1 cellular context compared by ENCODE assay signal in genomic region chr7:106075937-106076336, GRCh38.
A peak's percentile ranks its signal among the peaks of the same experiment; 100 is the strongest.
TF ChIP-seq lines count a peak whose summit lies in the region.

No MANE protein-coding gene starts in this region.

TF ChIP-seq in HEK293, 187 proteins besides CTCF, POLR2A, EP300 and RAD21 (continued from another document):
- peak; percentile 63 for TF ChIP-seq PRDM6 (tag by site-specific recombination; IDR thresholded peaks at IDR 0.05)
